Comparison of ENCODE assay signal across 11 cellular contexts in the genomic region with DNA sequence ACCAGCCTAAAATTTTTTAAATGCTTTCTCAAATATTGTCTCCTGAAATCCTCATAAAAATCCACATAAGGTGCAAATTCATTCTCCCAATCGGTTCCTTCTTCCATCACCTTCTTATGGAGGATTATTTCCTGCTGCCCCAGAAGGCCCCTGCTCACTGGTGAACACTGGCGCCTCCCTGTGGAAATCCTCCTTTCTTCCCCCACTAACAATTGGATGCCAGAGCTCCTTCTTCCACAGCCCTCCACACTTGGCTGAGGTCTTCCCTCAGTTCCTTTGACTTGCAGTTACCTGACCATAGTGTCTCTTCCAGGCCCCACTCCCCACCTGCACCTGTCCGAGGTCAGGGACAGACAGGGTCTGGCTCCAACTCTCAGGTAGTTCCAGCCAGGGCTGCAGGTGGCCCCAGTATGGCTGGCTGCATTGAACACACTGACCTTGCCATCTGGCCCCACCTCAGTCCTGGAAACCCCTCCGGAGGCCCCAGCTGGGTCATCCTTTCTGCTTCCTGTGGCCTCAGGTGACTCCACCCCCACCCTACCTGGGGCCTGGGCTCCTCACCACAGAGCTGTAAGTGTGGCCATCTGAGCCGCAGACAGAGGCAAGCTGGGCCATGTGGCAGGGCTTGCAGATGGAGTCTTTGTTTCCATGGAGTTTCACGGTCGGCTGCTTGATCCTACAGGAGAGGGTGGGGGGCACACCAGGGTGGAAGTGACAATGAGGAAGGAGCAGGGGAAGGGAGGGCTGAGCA. TPM values are rescaled to one million over a fixed set of nuclear protein-coding genes. Genes with fewer than 3 reads are reported as not detected.
DNase-seq lines count a peak whose midpoint lies in the region; ATAC-seq and TF ChIP-seq lines count a peak whose summit lies in the region.
"Had no signal": no experiment of that assay in that cellular context is flagged by ENCODE, and none has a peak within 500 bp of the region (broad histone marks: within the 10 kb centered on the region; RNA-seq: fewer than 3 reads in every experiment).

No MANE protein-coding gene starts in this region.

- H3K9me3 Mint-ChIP-seq in effector memory CD8-positive, alpha-beta T cell = no peaks in the 10 kb centered on the region
- H3K9me3 Mint-ChIP-seq in type B pancreatic cell = no peaks in the 10 kb centered on the region
- H3K9me3 Mint-ChIP-seq: activated T-cell treated with anti-CD3 and anti-CD28 coated beads, Interleukin-2, amount 50 U/mL, for 4 hours had no signal

- H3K4me3 ChIP-seq in right atrium auricular region (no peak overlapping the region), prostate gland (no peak overlapping the region)
- H3K4me3 ChIP-seq: tibial artery had no signal

- intact Hi-C loops in left ventricle myocardium superior (cut with micrococcal nuclease) = no loop called here
- intact Hi-C loops in prostate gland (cut with DNase I) = no loop called here

- H3K4me1 ChIP-seq in right atrium auricular region = peaks cover 0 to 43% of the 10 kb centered on the region in 2 donors
- H3K4me1 ChIP-seq in prostate gland (replicated peaks) = no peaks in the 10 kb centered on the region
- H3K4me1 ChIP-seq: tibial artery had no signal

- DNase-seq in left ventricle myocardium superior (peak; percentile 20), right atrium auricular region (ENCODE audit: low spot score) (no peak), NCI-H2171 (lab: John Stamatoyannopoulos, UW) (peak; percentile 69), type B pancreatic cell (ENCODE audit: extremely low spot score, unreplicated experiment) (no peak), prostate gland (ENCODE audit: low spot score) (no peak), HPDE6-E6E7 (ENCODE audit: extremely low spot score) (no peak)
- no peak for DNase-seq in effector memory CD8-positive, alpha-beta T cell
- DNase-seq: activated T-cell treated with anti-CD3 and anti-CD28 coated beads, Interleukin-2, amount 50 U/mL, for 4 hours; NCI-H748 treated with DMSO at 0.1 percent for 48 hours; tibial artery had no signal

- TF ChIP-seq POLR2A in prostate gland (IDR thresholded peaks at IDR 0.05) = no peak

- H3K27ac Mint-ChIP-seq in effector memory CD8-positive, alpha-beta T cell = peak overlapping the region; percentile 68 to 99
- peak overlapping the region; percentile 65 for H3K27ac Mint-ChIP-seq in type B pancreatic cell

- TF ChIP-seq CTCF in right atrium auricular region (IDR thresholded peaks at IDR 0.05) (no peak), type B pancreatic cell (conservative IDR thresholded peaks at IDR 0.05) (peak; percentile 46), prostate gland (IDR thresholded peaks at IDR 0.05) (no peak)

- H3K27ac ChIP-seq in right atrium auricular region = no peak overlapping the region
- H3K27ac ChIP-seq in prostate gland = no peak overlapping the region
- H3K27ac ChIP-seq: tibial artery had no signal

- no peaks in the 10 kb centered on the region for H3K27me3 Mint-ChIP-seq in effector memory CD8-positive, alpha-beta T cell
- H3K27me3 Mint-ChIP-seq in type B pancreatic cell = no peaks in the 10 kb centered on the region

- peaks cover 21 to 47% of the 10 kb centered on the region in 2 donors for H3K4me1 Mint-ChIP-seq in effector memory CD8-positive, alpha-beta T cell (ENCODE audit: low read depth in 2 of 2)
- H3K4me1 Mint-ChIP-seq in type B pancreatic cell (ENCODE audit: unreplicated experiment) = peaks cover 23% of the 10 kb centered on the region

- H3K36me3 Mint-ChIP-seq in effector memory CD8-positive, alpha-beta T cell (ENCODE audit: insufficient read depth) = peaks cover 99% of the 10 kb centered on the region
- no peaks in the 10 kb centered on the region for H3K36me3 Mint-ChIP-seq in type B pancreatic cell

- no peaks in the 10 kb centered on the region for H3K36me3 ChIP-seq in right atrium auricular region
- H3K36me3 ChIP-seq in prostate gland = no peaks in the 10 kb centered on the region

- WGBS in prostate gland = 70% methylated on average over 7 of the region's 7 CpGs

- H3K4me3 Mint-ChIP-seq in effector memory CD8-positive, alpha-beta T cell = peak overlapping the region; percentile 19 to 67
- H3K4me3 Mint-ChIP-seq in type B pancreatic cell = no peak overlapping the region
- H3K4me3 Mint-ChIP-seq: activated T-cell treated with anti-CD3 and anti-CD28 coated beads, Interleukin-2, amount 50 U/mL, for 4 hours had no signal

- H3K27me3 ChIP-seq in right atrium auricular region (no peaks in the 10 kb centered on the region), prostate gland (replicated peaks; ENCODE audit: insufficient read depth) (no peaks in the 10 kb centered on the region)
- H3K27me3 ChIP-seq: tibial artery had no signal

- H3K9me3 ChIP-seq in right atrium auricular region (no peaks in the 10 kb centered on the region), prostate gland (no peaks in the 10 kb centered on the region)

- ATAC-seq in left ventricle myocardium superior (no peak), HG03135 (IDR thresholded peaks at IDR 0.05; ENCODE audit: unreplicated experiment) (no peak)
- ATAC-seq in effector memory CD8-positive, alpha-beta T cell (replicated peaks) = no peak

RNA-seq across cellular contexts. Expression of a gene that starts 18.4 kb away (rescaled TPM):
- 12.7 TPM for total RNA-seq in left ventricle myocardium superior
- total RNA-seq in right atrium auricular region = 10 to 100 TPM; 19.3 to 19.8 TPM
- 13.8 TPM in 2 replicates for total RNA-seq in type B pancreatic cell (ENCODE audit: low replicate concordance)
- 100 to 1,000 TPM in 1 of 2 donors, 1 to 10 TPM in 1; 5.1 to 163 TPM for total RNA-seq in prostate gland

Comparison
In these comparisons a context has a peak if more than half of its experiments do, and no peak if none do; other contexts are left out.
1. DNase-seq: peak in left ventricle myocardium superior (single experiment) and NCI-H2171 (single experiment); none in right atrium auricular region (single experiment), effector memory CD8-positive, alpha-beta T cell (0 of 3), type B pancreatic cell (single experiment), prostate gland (single experiment) and HPDE6-E6E7 (single experiment).